ENCODE assay signal across 10 cellular contexts in the genomic region with DNA sequence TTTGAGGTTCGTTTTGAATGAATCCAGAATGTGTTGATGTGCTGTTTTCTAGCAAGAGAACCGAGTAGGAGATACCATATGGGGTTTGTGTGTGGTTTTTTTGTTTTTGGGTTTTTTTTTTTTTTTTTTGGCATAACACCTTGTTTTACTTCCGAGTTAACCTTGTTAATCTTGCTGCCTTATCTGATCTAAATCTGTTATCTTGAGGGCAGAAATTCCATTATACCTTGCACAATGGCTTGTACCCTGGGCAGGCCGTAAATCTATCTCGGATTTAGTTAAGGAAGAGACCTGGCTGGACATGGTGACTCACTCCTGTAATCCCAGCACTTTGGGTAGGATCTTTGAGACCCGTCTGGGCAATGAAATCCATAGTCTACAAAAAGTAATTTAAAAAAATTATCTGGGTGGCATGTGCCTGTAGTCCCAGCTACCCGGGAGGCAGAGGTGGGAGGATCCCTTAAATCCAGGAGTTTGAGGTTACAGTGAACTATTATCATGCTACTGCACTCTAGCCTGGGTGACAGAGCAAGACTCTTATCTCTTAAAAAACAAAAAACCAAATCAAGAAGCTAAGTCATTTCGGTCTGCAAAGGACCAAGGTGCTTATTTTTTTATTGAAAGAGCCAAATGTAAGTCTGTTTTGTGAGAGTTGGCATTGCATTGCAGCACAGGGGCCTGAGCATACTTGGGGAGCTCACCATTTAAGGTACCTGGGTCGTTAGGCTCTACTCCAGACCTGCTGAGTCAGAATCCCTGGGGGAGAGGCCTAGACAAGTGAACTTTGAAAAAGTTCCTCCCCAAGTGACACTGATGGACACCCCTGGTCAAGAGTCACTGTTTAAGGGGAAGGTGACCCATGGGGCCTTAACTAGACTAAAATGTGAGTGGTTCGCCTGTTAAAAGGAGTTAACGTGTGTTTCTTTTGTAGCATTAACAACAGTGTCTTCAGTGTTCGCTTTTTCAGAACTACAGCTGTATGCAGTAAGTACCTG.
A peak's percentile ranks its signal among the peaks of the same experiment; 100 is the strongest.
DNase-seq lines count a peak whose midpoint lies in the region; ATAC-seq and TF ChIP-seq lines count a peak whose summit lies in the region.
"Had no signal": no experiment of that assay in that cellular context is flagged by ENCODE, and none has a peak within 500 bp of the region (broad histone marks: within the 10 kb centered on the region; RNA-seq: fewer than 3 reads in every experiment).

No MANE protein-coding gene starts in this region.

- H3K4me1 Mint-ChIP-seq in activated naive CD4-positive, alpha-beta T cell treated with anti-CD3 and anti-CD28 coated beads, Interleukin-2, amount 50 U/mL, for 24 hours, result peaks cover 46% of the 10 kb centered on the region
- peaks cover 48% of the 10 kb centered on the region for H3K4me1 Mint-ChIP-seq in stimulated activated effector memory CD8-positive, alpha-beta T cell treated with anti-CD3 and anti-CD28 coated beads, Interleukin-12 subunit alpha, Interleukin-12 subunit beta, amount 100 ng/mL, for 72 hours

- H3K36me3 Mint-ChIP-seq in activated naive CD4-positive, alpha-beta T cell treated with anti-CD3 and anti-CD28 coated beads, Interleukin-2, amount 50 U/mL, for 24 hours, result peaks cover 4% of the 10 kb centered on the region
- H3K36me3 Mint-ChIP-seq in stimulated activated effector memory CD8-positive, alpha-beta T cell treated with anti-CD3 and anti-CD28 coated beads, Interleukin-12 subunit alpha, Interleukin-12 subunit beta, amount 100 ng/mL, for 72 hours, result peaks cover 97% of the 10 kb centered on the region
- H3K36me3 Mint-ChIP-seq: IgD-negative memory B cell had no signal

- TF ChIP-seq CTCF in VCaP (conservative IDR thresholded peaks at IDR 0.05) (no peak), fibroblast of mammary gland (conservative IDR thresholded peaks at IDR 0.05; ENCODE audit: control insufficient read depth, insufficient read depth, low read depth, low read length) (no peak)

- no peaks in the 10 kb centered on the region for H3K9me3 Mint-ChIP-seq in activated naive CD4-positive, alpha-beta T cell treated with anti-CD3 and anti-CD28 coated beads, Interleukin-2, amount 50 U/mL, for 24 hours
- no peaks in the 10 kb centered on the region for H3K9me3 Mint-ChIP-seq in stimulated activated effector memory CD8-positive, alpha-beta T cell treated with anti-CD3 and anti-CD28 coated beads, Interleukin-12 subunit alpha, Interleukin-12 subunit beta, amount 100 ng/mL, for 72 hours
- H3K9me3 Mint-ChIP-seq: IgD-negative memory B cell had no signal

- DNase-seq in activated naive CD4-positive, alpha-beta T cell (lab: John Stamatoyannopoulos, UW), result no peak
- DNase-seq in fibroblast of mammary gland (ENCODE audit: low read depth) (peak; percentile 33), cerebellar cortex (ENCODE audit: low spot score) (no peak), NCI-H2196 (lab: John Stamatoyannopoulos, UW; ENCODE audit: unreplicated experiment) (no peak)
- no peak for DNase-seq in stimulated activated effector memory CD8-positive, alpha-beta T cell treated with anti-CD3 and anti-CD28 coated beads, Interleukin-12 subunit alpha, Interleukin-12 subunit beta, amount 100 ng/mL, for 72 hours (ENCODE audit: low spot score in 2 of 2)
- DNase-seq: nucleus accumbens had no signal

- H3K4me3 Mint-ChIP-seq in activated naive CD4-positive, alpha-beta T cell treated with anti-CD3 and anti-CD28 coated beads, Interleukin-2, amount 50 U/mL, for 24 hours, result no peak overlapping the region
- no peak overlapping the region for H3K4me3 Mint-ChIP-seq in stimulated activated effector memory CD8-positive, alpha-beta T cell treated with anti-CD3 and anti-CD28 coated beads, Interleukin-12 subunit alpha, Interleukin-12 subunit beta, amount 100 ng/mL, for 72 hours
- H3K4me3 Mint-ChIP-seq: IgD-negative memory B cell had no signal

- H3K27ac ChIP-seq in VCaP, result 0 out of 2 replicates have a peak overlapping the region, but pooled peaks have one; percentile 0

- no peaks in the 10 kb centered on the region for H3K27me3 Mint-ChIP-seq in activated naive CD4-positive, alpha-beta T cell treated with anti-CD3 and anti-CD28 coated beads, Interleukin-2, amount 50 U/mL, for 24 hours
- H3K27me3 Mint-ChIP-seq: IgD-negative memory B cell had no signal

- peak overlapping the region; percentile 30 for H3K27ac Mint-ChIP-seq in activated naive CD4-positive, alpha-beta T cell treated with anti-CD3 and anti-CD28 coated beads, Interleukin-2, amount 50 U/mL, for 24 hours
- H3K27ac Mint-ChIP-seq in stimulated activated effector memory CD8-positive, alpha-beta T cell treated with anti-CD3 and anti-CD28 coated beads, Interleukin-12 subunit alpha, Interleukin-12 subunit beta, amount 100 ng/mL, for 72 hours, result peak overlapping the region; percentile 59

- no peak for ATAC-seq in stimulated activated effector memory CD8-positive, alpha-beta T cell treated with anti-CD3 and anti-CD28 coated beads, Interleukin-12 subunit alpha, Interleukin-12 subunit beta, amount 100 ng/mL, for 72 hours
- no peak for ATAC-seq in HG02759 (IDR thresholded peaks at IDR 0.05; ENCODE audit: unreplicated experiment)

- no peak overlapping the region for H3K4me3 ChIP-seq in fibroblast of mammary gland (ENCODE audit: control insufficient read depth, low read depth, low read length)
